Comparison of ENCODE assay signal across 20 cellular contexts in genomic region chr3:56339671-56340070, GRCh38.
"Had no signal": no experiment of that assay in that cellular context is flagged by ENCODE, and none has a peak within 500 bp of the region (broad histone marks: within the 10 kb centered on the region; RNA-seq: fewer than 3 reads in every experiment).

No MANE protein-coding gene starts in this region.

- H3K4me3 Mint-ChIP-seq: activated naive CD4-positive, alpha-beta T cell treated with anti-CD3 and anti-CD28 coated beads for 36 hours; activated naive CD8-positive, alpha-beta T cell treated with anti-CD3 and anti-CD28 coated beads, Interleukin-2, amount 10 ng/mL, durations not matched to agents 7 days and 5 days; natural killer cell treated with Interleukin-12 subunit alpha and Interleukin-12 subunit beta and Interleukin-15 and Interleukin-18, amount 100 ng/mL, for 72 hours; WTC11 had no signal

- H3K4me3 ChIP-seq: breast epithelium, coronary artery, heart left ventricle, ovary, prostate gland, spleen, upper lobe of right lung had no signal

- H3K36me3 Mint-ChIP-seq: activated naive CD8-positive, alpha-beta T cell treated with anti-CD3 and anti-CD28 coated beads, Interleukin-2, amount 10 ng/mL, durations not matched to agents 7 days and 5 days; natural killer cell treated with Interleukin-12 subunit alpha and Interleukin-12 subunit beta and Interleukin-15 and Interleukin-18, amount 100 ng/mL, for 72 hours; WTC11 had no signal

- H3K27me3 ChIP-seq: ovary, upper lobe of right lung had no signal

- H3K27ac ChIP-seq: breast epithelium, coronary artery, heart left ventricle, neutrophil, ovary, prostate gland, spleen, upper lobe of right lung had no signal

- H3K36me3 ChIP-seq: breast epithelium, heart left ventricle, neutrophil, ovary, prostate gland, spleen, upper lobe of right lung had no signal

- H3K4me1 Mint-ChIP-seq: activated naive CD8-positive, alpha-beta T cell treated with anti-CD3 and anti-CD28 coated beads, Interleukin-2, amount 10 ng/mL, durations not matched to agents 7 days and 5 days had no signal

- DNase-seq: activated naive CD4-positive, alpha-beta T cell treated with anti-CD3 and anti-CD28 coated beads for 36 hours; activated naive CD8-positive, alpha-beta T cell treated with anti-CD3 and anti-CD28 coated beads, Interleukin-2, amount 10 ng/mL, durations not matched to agents 7 days and 5 days; activated T-cell treated with anti-CD3 and anti-CD28 coated beads, Interleukin-2, amount 50 U/mL, for 1 hour; amniotic stem cell; cerebellar nuclear complex; heart left ventricle; left ventricle myocardium superior; mammary epithelial cell; ovary; spleen; stimulated activated CD4-positive, alpha-beta T cell treated with anti-CD3 and anti-CD28 coated beads, Interleukin-4, amount 100 ng/mL, for 1 hour; stimulated activated naive CD8-positive, alpha-beta T cell treated with anti-CD3 and anti-CD28 coated beads, Interleukin-15, Interleukin-2, amounts not matched to agents 100 U/mL and 50 U/mL, for 24 hours; T-helper 9 cell; upper lobe of right lung had no signal

- H3K4me1 ChIP-seq: breast epithelium, heart left ventricle, prostate gland, spleen, upper lobe of right lung had no signal

- H3K9me3 ChIP-seq: breast epithelium, heart left ventricle, neutrophil, ovary, prostate gland, spleen, upper lobe of right lung had no signal

- H3K9me3 Mint-ChIP-seq: activated naive CD4-positive, alpha-beta T cell treated with anti-CD3 and anti-CD28 coated beads for 36 hours; activated naive CD8-positive, alpha-beta T cell treated with anti-CD3 and anti-CD28 coated beads, Interleukin-2, amount 10 ng/mL, durations not matched to agents 7 days and 5 days; natural killer cell treated with Interleukin-12 subunit alpha and Interleukin-12 subunit beta and Interleukin-15 and Interleukin-18, amount 100 ng/mL, for 72 hours; WTC11 had no signal

- H3K27ac Mint-ChIP-seq: activated naive CD4-positive, alpha-beta T cell treated with anti-CD3 and anti-CD28 coated beads for 36 hours; activated naive CD8-positive, alpha-beta T cell treated with anti-CD3 and anti-CD28 coated beads, Interleukin-2, amount 10 ng/mL, durations not matched to agents 7 days and 5 days; natural killer cell treated with Interleukin-12 subunit alpha and Interleukin-12 subunit beta and Interleukin-15 and Interleukin-18, amount 100 ng/mL, for 72 hours; WTC11 had no signal
